9 cellular contexts compared by ENCODE assay signal in the genomic region with DNA sequence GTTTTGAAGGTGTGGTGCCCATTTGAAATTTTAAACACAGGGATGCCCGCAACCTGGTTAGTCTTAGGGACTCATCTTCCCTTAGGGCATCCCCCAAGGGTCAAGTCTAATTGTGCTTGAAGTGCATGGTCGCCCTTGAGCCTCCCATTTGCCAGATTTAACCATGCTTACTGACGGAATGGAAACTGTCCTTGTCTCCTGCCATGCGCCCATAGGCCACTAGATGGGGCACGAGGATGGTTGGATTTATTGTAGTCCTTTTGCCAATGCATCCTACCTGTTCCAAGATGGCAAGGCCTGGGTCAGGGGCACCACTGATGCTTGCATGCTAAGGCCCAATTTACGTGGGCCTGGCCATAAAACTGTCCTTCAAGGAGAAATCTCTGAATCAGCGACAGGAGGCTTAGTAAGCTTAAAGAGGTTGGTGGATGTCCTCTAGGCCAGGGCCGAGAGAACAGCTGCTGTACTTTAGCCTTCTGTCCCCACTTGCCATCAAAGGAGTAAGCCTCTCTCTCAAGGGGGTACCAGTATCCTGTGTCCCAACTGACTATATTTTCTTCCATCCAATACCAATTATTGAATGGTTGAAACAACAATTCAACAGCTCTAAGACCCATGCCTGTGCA.
DNase-seq lines count a peak whose midpoint lies in the region; ATAC-seq and TF ChIP-seq lines count a peak whose summit lies in the region.
"Had no signal": no experiment of that assay in that cellular context is flagged by ENCODE, and none has a peak within 500 bp of the region (broad histone marks: within the 10 kb centered on the region; RNA-seq: fewer than 3 reads in every experiment).

No MANE protein-coding gene starts in this region.

- H3K4ac ChIP-seq in mesenchymal stem cell (ENCODE audit: low read depth in 1 of 2, low read length in 2 of 2), result no peak overlapping the region

- H3K18ac ChIP-seq in mesenchymal stem cell (ENCODE audit: low read depth in 1 of 2, low read length in 2 of 2), result no peak overlapping the region

- no peaks in the 10 kb centered on the region for H3K27me3 ChIP-seq in Peyer's patch
- no peaks in the 10 kb centered on the region for H3K27me3 ChIP-seq in mesenchymal stem cell (ENCODE audit: control insufficient read depth in 1 of 2, insufficient read depth in 1 of 2, low read length in 2 of 2)

- no peak overlapping the region for H2BK12ac ChIP-seq in mesenchymal stem cell (ENCODE audit: low read length in 2 of 2)

- ATAC-seq in GM21381 (IDR thresholded peaks at IDR 0.05; ENCODE audit: unreplicated experiment) (peak; percentile 88), HG03469 (IDR thresholded peaks at IDR 0.05; ENCODE audit: unreplicated experiment) (peak; percentile 87)
- ATAC-seq: stimulated activated effector memory CD8-positive, alpha-beta T cell treated with anti-CD3 and anti-CD28 coated beads, Interleukin-12 subunit alpha, Interleukin-12 subunit beta, amount 100 ng/mL, for 72 hours had no signal

- no peak overlapping the region for H3K23ac ChIP-seq in mesenchymal stem cell (ENCODE audit: low read length in 2 of 2)

- H3K4me1 ChIP-seq in Peyer's patch (no peaks in the 10 kb centered on the region), mesenchymal stem cell (ENCODE audit: control insufficient read depth, insufficient read depth, low read depth, low read length) (peaks cover 4% of the 10 kb centered on the region)

- H3K4me3 ChIP-seq in Peyer's patch (no peak overlapping the region), coronary artery (no peak overlapping the region), mesenchymal stem cell (ENCODE audit: insufficient read depth in 1 of 2, low read depth in 1 of 2, low read length in 2 of 2) (no peak overlapping the region)

- H3K36me3 ChIP-seq in Peyer's patch, result no peaks in the 10 kb centered on the region
- H3K36me3 ChIP-seq in mesenchymal stem cell (ENCODE audit: control insufficient read depth in 1 of 2, insufficient read depth in 2 of 2, low read depth in 1 of 2, low read length in 2 of 2), result no peaks in the 10 kb centered on the region

- no peak overlapping the region for H2AK5ac ChIP-seq in mesenchymal stem cell (ENCODE audit: low read length, severe bottlenecking)

- 26% methylated on average over 8 of the region's 8 CpGs for WGBS in mesenchymal stem cell

- DNase-seq in SHP77 (lab: John Stamatoyannopoulos, UW), result peak; percentile 17 to 31
- no peak for DNase-seq in SHP77 treated with DMSO at 0.1 percent for 48 hours (lab: John Stamatoyannopoulos, UW)
- peak in 2 of 3 donors; percentile 53 to 68 for DNase-seq in Peyer's patch
- DNase-seq in coronary artery (ENCODE audit: low spot score), result no peak
- DNase-seq in mesenchymal stem cell, result peak; percentile 54
- no peak for DNase-seq in OCI-M2 (lab: John Stamatoyannopoulos, UW; ENCODE audit: unreplicated experiment)

- TF ChIP-seq POLR2A in Peyer's patch (IDR thresholded peaks at IDR 0.05), result no peak

- H3K79me1 ChIP-seq in mesenchymal stem cell (replicated peaks; ENCODE audit: low read length, poor library complexity, severe bottlenecking), result no peaks in the 10 kb centered on the region

- H3K27ac ChIP-seq in Peyer's patch (no peak overlapping the region), coronary artery (no peak overlapping the region), mesenchymal stem cell (ENCODE audit: low read length, poor library complexity, severe bottlenecking) (no peak overlapping the region)

- H2BK120ac ChIP-seq in mesenchymal stem cell (ENCODE audit: low read depth, low read length), result no peak overlapping the region

- H2BK5ac ChIP-seq in mesenchymal stem cell (ENCODE audit: low read depth, low read length, poor library complexity, severe bottlenecking), result no peak overlapping the region

- H4K91ac ChIP-seq in mesenchymal stem cell (ENCODE audit: low read length), result peak overlapping the region; percentile 41

- H2BK15ac ChIP-seq in mesenchymal stem cell (ENCODE audit: low read depth, poor library complexity, severe bottlenecking), result no peak overlapping the region

- no peak overlapping the region for H3K4me2 ChIP-seq in mesenchymal stem cell (ENCODE audit: low read length, poor library complexity, severe bottlenecking)

- H3K9ac ChIP-seq in mesenchymal stem cell (ENCODE audit: low read length), result no peak overlapping the region

- TF ChIP-seq CTCF in Peyer's patch (IDR thresholded peaks at IDR 0.05) (peak in 4 of 6 experiments; percentile 48 to 61 (median 54)), coronary artery (IDR thresholded peaks at IDR 0.05) (peak; percentile 34)

- H3K9me3 ChIP-seq in Peyer's patch (no peaks in the 10 kb centered on the region), mesenchymal stem cell (ENCODE audit: control insufficient read depth, low read length) (no peaks in the 10 kb centered on the region)

- no peak overlapping the region for H2AFZ ChIP-seq in mesenchymal stem cell (ENCODE audit: low read depth, low read length)

- H4K8ac ChIP-seq in mesenchymal stem cell (ENCODE audit: low read length), result no peak overlapping the region

- no peak overlapping the region for H3K14ac ChIP-seq in mesenchymal stem cell (ENCODE audit: low read length in 2 of 2)

Comparison
In these comparisons a context has a peak if more than half of its experiments do, and no peak if none do; other contexts are left out.
1. DNase-seq: peak in SHP77 (2 of 2), Peyer's patch (2 of 3) and mesenchymal stem cell (single experiment); none in SHP77 treated with DMSO at 0.1 percent for 48 hours (single experiment), coronary artery (single experiment) and OCI-M2 (single experiment).